ENCODE assay signal across 11 cellular contexts in the genomic region with DNA sequence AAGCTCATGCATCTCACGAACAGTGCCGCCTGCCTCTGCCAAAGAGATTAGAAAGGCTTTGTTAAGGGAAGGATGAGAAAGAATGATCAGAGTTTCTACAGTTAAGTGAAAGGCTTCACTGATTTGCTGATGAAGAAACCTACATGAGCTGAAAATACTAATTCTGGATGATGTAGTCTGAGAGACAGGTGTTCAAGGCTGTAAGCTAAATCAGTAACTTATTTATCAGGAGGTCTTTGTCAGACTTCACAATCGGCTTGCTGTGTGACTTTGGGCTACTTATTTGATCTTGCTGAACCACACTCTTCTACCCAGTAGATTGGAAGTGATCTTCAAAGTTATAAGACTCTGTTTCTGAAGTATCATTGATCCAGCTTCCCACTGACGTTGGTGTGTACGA.
"Had no signal": no experiment of that assay in that cellular context is flagged by ENCODE, and none has a peak within 500 bp of the region (broad histone marks: within the 10 kb centered on the region; RNA-seq: fewer than 3 reads in every experiment).

No MANE protein-coding gene starts in this region.

- DNase-seq: GM23248, GOT3, H9, HCEC 1CT, IMR-90, Kasumi-1, KG1 had no signal

- FAIRE-seq: H54, HTR-8/SVneo, K562 had no signal

- H3K4me3 ChIP-seq: GM23248, K562 had no signal

- H3K27ac ChIP-seq: GM23248, HL-60 had no signal

- ATAC-seq: K562 had no signal
